8 cellular contexts compared by ENCODE assay signal in the genomic region with DNA sequence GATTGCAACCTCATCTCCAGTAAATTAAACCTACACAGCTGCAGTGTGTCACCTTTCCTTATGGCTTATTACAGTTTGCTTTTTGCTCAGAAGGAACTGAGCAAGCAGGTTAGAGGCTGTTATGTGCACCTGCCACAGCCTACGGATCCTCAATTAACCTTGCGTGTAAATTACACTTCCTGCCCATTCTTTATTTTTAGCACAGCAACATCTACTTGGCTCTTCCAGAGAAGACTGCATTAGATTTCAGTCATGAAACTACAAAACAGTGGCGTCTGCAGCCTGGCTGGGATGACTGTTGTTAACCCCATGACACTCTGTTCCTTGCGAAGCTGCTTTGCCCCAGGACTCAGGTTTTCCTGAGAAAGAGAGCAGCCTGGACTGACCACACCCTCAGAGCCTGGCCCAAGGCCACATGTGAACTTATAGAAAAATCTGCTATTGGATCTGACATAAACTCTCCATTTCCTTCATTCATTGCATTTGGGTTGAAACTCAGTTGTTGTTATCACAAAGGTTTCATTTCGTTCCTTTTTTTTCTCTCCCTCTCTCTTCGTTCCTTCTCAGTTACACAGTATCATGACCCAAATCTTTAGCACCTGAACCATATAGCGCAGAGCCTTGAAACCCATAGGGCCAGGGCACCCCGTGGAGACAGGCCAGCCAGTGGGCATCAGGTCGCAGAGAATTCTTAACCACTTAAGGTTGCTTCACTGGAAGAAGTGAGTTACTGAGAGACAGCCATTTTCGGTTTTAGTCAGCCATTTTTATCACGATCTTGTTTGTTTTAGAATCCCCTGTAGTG.
A peak's percentile ranks its signal among the peaks of the same experiment; 100 is the strongest.
DNase-seq lines count a peak whose midpoint lies in the region; ATAC-seq and TF ChIP-seq lines count a peak whose summit lies in the region.

No MANE protein-coding gene starts in this region.

- ATAC-seq in HG03103 (IDR thresholded peaks at IDR 0.05; ENCODE audit: low read depth, unreplicated experiment), result peak; percentile 53

- no peaks in the 10 kb centered on the region for H4K20me1 ChIP-seq in mammary epithelial cell (ENCODE audit: insufficient read depth, low read length)

- in situ Hi-C loops in mammary epithelial cell (cut with MboI; ENCODE audit: low sequenced_read_pairs in 2 of 2), result loop anchor here in 1 of 2 donors (5.0 kb wide), 1 partner anchor 234 kb away; no protein-coding TSS in a partner anchor

- peaks cover 3% of the 10 kb centered on the region for H3K36me3 Mint-ChIP-seq in activated CD4-positive, alpha-beta T cell treated with anti-CD3 and anti-CD28 coated beads, Interleukin-2, amount 10 ng/mL, durations not matched to agents 7 days and 5 days (ENCODE audit: low read depth)

- no peak overlapping the region for H3K9ac ChIP-seq in mammary epithelial cell (ENCODE audit: insufficient read depth, low read length)

- intact Hi-C loops in mammary epithelial cell (cut with micrococcal nuclease), result no loop called here
- intact Hi-C loops in tibial artery (cut with DNase I; ENCODE audit: low total_unique reads), result no loop called here

- H3K27ac Mint-ChIP-seq in activated CD4-positive, alpha-beta T cell treated with anti-CD3 and anti-CD28 coated beads, Interleukin-2, amount 10 ng/mL, durations not matched to agents 7 days and 5 days, result peak overlapping the region; percentile 94

- WGBS in mammary epithelial cell (ENCODE audit: low coverage, missing lambda C conversion rate), result 87% methylated on average over 11 of the region's 11 CpGs

- H3K9me3 ChIP-seq in WERI-Rb-1 (ENCODE audit: severe bottlenecking) (no peaks in the 10 kb centered on the region), mammary epithelial cell (replicated peaks; ENCODE audit: insufficient read depth, low read length) (no peaks in the 10 kb centered on the region), tibial artery (no peaks in the 10 kb centered on the region)

- H3K27me3 ChIP-seq in WERI-Rb-1 (ENCODE audit: insufficient read depth, low read depth, severe bottlenecking) (no peaks in the 10 kb centered on the region), mammary epithelial cell (ENCODE audit: insufficient read depth, low read length) (no peaks in the 10 kb centered on the region), tibial artery (no peaks in the 10 kb centered on the region)

- CTCF ChIA-PET in activated CD4-positive, alpha-beta T cell treated with anti-CD3 and anti-CD28 coated beads, Interleukin-2, amount 10 ng/mL, durations not matched to agents 7 days and 5 days (lab: Charles Lee), result interaction anchor here (1.0 to 2.3 kb wide), 4 partner anchors 14 to 56 kb away, joined by 3 to 10 read pairs (median 6); no protein-coding TSS in a partner anchor
- CTCF ChIA-PET in mammary epithelial cell (lab: Charles Lee; ENCODE audit: low non-redundant PET), result no interaction called here

- H3K4me3 Mint-ChIP-seq in activated CD4-positive, alpha-beta T cell treated with anti-CD3 and anti-CD28 coated beads, Interleukin-2, amount 10 ng/mL, durations not matched to agents 7 days and 5 days, result peak overlapping the region; percentile 39

- no peak overlapping the region for H3K4me2 ChIP-seq in mammary epithelial cell (ENCODE audit: insufficient read depth, low read depth, low read length)

- no peak overlapping the region for H3K27ac ChIP-seq in WERI-Rb-1
- no peak overlapping the region for H3K27ac ChIP-seq in mammary epithelial cell (ENCODE audit: insufficient read depth, low read depth, low read length)
- H3K27ac ChIP-seq in tibial artery, result no peak overlapping the region

- H3K9me3 Mint-ChIP-seq in activated CD4-positive, alpha-beta T cell treated with anti-CD3 and anti-CD28 coated beads, Interleukin-2, amount 10 ng/mL, durations not matched to agents 7 days and 5 days, result no peaks in the 10 kb centered on the region

- no peaks in the 10 kb centered on the region for H3K79me2 ChIP-seq in mammary epithelial cell (ENCODE audit: insufficient read depth, low read length)

- no peaks in the 10 kb centered on the region for H3K27me3 Mint-ChIP-seq in activated CD4-positive, alpha-beta T cell treated with anti-CD3 and anti-CD28 coated beads, Interleukin-2, amount 10 ng/mL, durations not matched to agents 7 days and 5 days

- no TSS peak for BruUV-seq in mammary epithelial cell (replicated peaks; lab: Mats Ljungman, UMichigan)

- peak; percentile 39 for DNase-seq in activated CD4-positive, alpha-beta T cell treated with anti-CD3 and anti-CD28 coated beads, Interleukin-2, amount 10 ng/mL, durations not matched to agents 7 days and 5 days
- DNase-seq in activated CD4-positive, alpha-beta T cell treated with anti-CD3 and anti-CD28 coated beads for 4 hours, result no peak
- peak; percentile 82 for DNase-seq in NCI-H748 treated with DMSO at 0.1 percent for 48 hours (lab: John Stamatoyannopoulos, UW)
- peak; percentile 43 to 75 for DNase-seq in foreskin fibroblast
- no peak for DNase-seq in WERI-Rb-1
- no peak for DNase-seq in mammary epithelial cell
- DNase-seq in tibial artery, result no peak

- H2AFZ ChIP-seq in mammary epithelial cell (ENCODE audit: low read depth, low read length), result no peak overlapping the region

- peaks cover 43% of the 10 kb centered on the region for H3K4me1 Mint-ChIP-seq in activated CD4-positive, alpha-beta T cell treated with anti-CD3 and anti-CD28 coated beads, Interleukin-2, amount 10 ng/mL, durations not matched to agents 7 days and 5 days

- no peak for TF ChIP-seq CTCF in foreskin fibroblast (IDR thresholded peaks at IDR 0.05; ENCODE audit: low read depth, low read length)
- TF ChIP-seq CTCF in WERI-Rb-1 (IDR thresholded peaks at IDR 0.05; ENCODE audit: low read depth, low read length), result no peak
- TF ChIP-seq CTCF in mammary epithelial cell (conservative IDR thresholded peaks at IDR 0.05 in 1 of 2, IDR thresholded peaks at IDR 0.05 in 1 of 2; ENCODE audit: extremely low read depth in 1 of 2, insufficient read depth in 1 of 2, low read depth in 1 of 2, low read length in 2 of 2), result no peak
- TF ChIP-seq CTCF in tibial artery (IDR thresholded peaks at IDR 0.05), result no peak

- dilution Hi-C loops in mammary epithelial cell (cut with HindIII; ENCODE audit: low sequenced_read_pairs), result no loop called here

- H3K4me1 ChIP-seq in mammary epithelial cell (ENCODE audit: insufficient read depth, low read length) (no peaks in the 10 kb centered on the region), tibial artery (peaks cover 0 to 31% (median 15%) of the 10 kb centered on the region in 4 donors)

- H3K4me3 ChIP-seq in foreskin fibroblast (ENCODE audit: low read depth in 1 of 2, low read length in 2 of 2), result no peak overlapping the region
- H3K4me3 ChIP-seq in WERI-Rb-1 (ENCODE audit: low read depth, low read length), result no peak overlapping the region
- no peak overlapping the region for H3K4me3 ChIP-seq in mammary epithelial cell (replicated peaks in 1 of 3; ENCODE audit: insufficient read depth in 1 of 3, low read depth in 2 of 3, low read length in 3 of 3)
- no peak overlapping the region for H3K4me3 ChIP-seq in tibial artery

- H3K36me3 ChIP-seq in WERI-Rb-1 (no peaks in the 10 kb centered on the region), mammary epithelial cell (ENCODE audit: insufficient read depth, low read length) (no peaks in the 10 kb centered on the region), tibial artery (peaks cover 0 to 4% (median under 1%) of the 10 kb centered on the region in 3 donors)

- POLR2A ChIA-PET in activated CD4-positive, alpha-beta T cell treated with anti-CD3 and anti-CD28 coated beads, Interleukin-2, amount 10 ng/mL, durations not matched to agents 7 days and 5 days (lab: Charles Lee), result interaction anchor here (1.0 kb wide), 1 partner anchor 25 kb away, joined by 3 read pairs; no protein-coding TSS in a partner anchor

Comparison
In these comparisons a context has a peak if more than half of its experiments do, and no peak if none do; other contexts are left out.
1. DNase-seq: peak in activated CD4-positive, alpha-beta T cell treated with anti-CD3 and anti-CD28 coated beads, Interleukin-2, amount 10 ng/mL, durations not matched to agents 7 days and 5 days (single experiment), NCI-H748 treated with DMSO at 0.1 percent for 48 hours (single experiment) and foreskin fibroblast (2 of 2); none in activated CD4-positive, alpha-beta T cell treated with anti-CD3 and anti-CD28 coated beads for 4 hours (0 of 2), WERI-Rb-1 (single experiment), mammary epithelial cell (single experiment) and tibial artery (0 of 2).